Comparison of ENCODE assay signal across 10 cellular contexts in genomic region chr20:13517801-13518200, GRCh38.
"Had no signal": no experiment of that assay in that cellular context is flagged by ENCODE, and none has a peak within 500 bp of the region (broad histone marks: within the 10 kb centered on the region; RNA-seq: fewer than 3 reads in every experiment).

No MANE protein-coding gene starts in this region.

- H3K9me3 ChIP-seq: HAP-1 had no signal

- FAIRE-seq: HepG2, K562 had no signal

- DNase-seq: GM23248, GOT3, H7, HFFc6, KG1 had no signal

- H3K9ac ChIP-seq: GM23248 had no signal

- H3K27ac ChIP-seq: GM23248, HL-60 had no signal

- H3K4me3 ChIP-seq: GM23248, HAP-1, K562 had no signal

- H3K36me3 ChIP-seq: HAP-1 had no signal

- ATAC-seq: HCT116, HepG2, K562 had no signal

- H2AFZ ChIP-seq: GM23248 had no signal
